ENCODE assay signal across 8 cellular contexts in genomic region chr10:4034907-4035581, GRCh38.
DNase-seq lines count a peak whose midpoint lies in the region; ATAC-seq and TF ChIP-seq lines count a peak whose summit lies in the region.

No MANE protein-coding gene starts in this region.

- CTCF ChIA-PET in WTC11 (lab: Charles Lee) = no interaction called here

- no peaks in the 10 kb centered on the region for H3K4me1 Mint-ChIP-seq in WTC11

- H3K27me3 ChIP-seq in parathyroid adenoma (ENCODE audit: control insufficient read depth, insufficient read depth, low read length) = no peaks in the 10 kb centered on the region

- DNase-seq in CD1c-positive myeloid dendritic cell (ENCODE audit: extremely low spot score) (peak; percentile 22), RPMI7951 (ENCODE audit: low read depth) (peak; percentile 70), fibroblast of gingiva (ENCODE audit: low read depth) (peak; percentile 25), DMS153 treated with DMSO at 0.1 percent for 48 hours (lab: John Stamatoyannopoulos, UW; ENCODE audit: unreplicated experiment) (no peak), SW 1271 (lab: John Stamatoyannopoulos, UW) (no peak), WTC11 (ENCODE audit: low spot score) (no peak)

- H3K4me3 ChIP-seq in parathyroid adenoma (ENCODE audit: low read depth, low read length) = no peak overlapping the region

- H3K9ac ChIP-seq in parathyroid adenoma = no peak overlapping the region

- H3K4me1 ChIP-seq in parathyroid adenoma = no peaks in the 10 kb centered on the region

- no peaks in the 10 kb centered on the region for H3K9me3 ChIP-seq in parathyroid adenoma (ENCODE audit: control insufficient read depth, low read length)

- no peak overlapping the region for H3K4me2 ChIP-seq in parathyroid adenoma (ENCODE audit: low read length)

- POLR2A ChIA-PET in WTC11 (lab: Charles Lee) = no interaction called here

- no peaks in the 10 kb centered on the region for H3K27me3 Mint-ChIP-seq in WTC11 (ENCODE audit: low read depth)

- H2AFZ ChIP-seq in parathyroid adenoma = peak overlapping the region; percentile 2

- H3K36me3 ChIP-seq in parathyroid adenoma (ENCODE audit: control insufficient read depth, insufficient read depth, low read length) = no peaks in the 10 kb centered on the region

- ATAC-seq in WTC11 (no peak), GM21528 (IDR thresholded peaks at IDR 0.05; ENCODE audit: low FRiP score, unreplicated experiment) (no peak)

- H3K27ac Mint-ChIP-seq in WTC11 = no peak overlapping the region

- H3K9me3 Mint-ChIP-seq in WTC11 = no peaks in the 10 kb centered on the region

- H3K4me3 Mint-ChIP-seq in WTC11 = no peak overlapping the region

- H3K36me3 Mint-ChIP-seq in WTC11 = no peaks in the 10 kb centered on the region

- TF ChIP-seq CTCF in parathyroid adenoma (IDR thresholded peaks at IDR 0.05) (no peak), WTC11 (IDR thresholded peaks at IDR 0.05) (no peak)

- H3K27ac ChIP-seq in parathyroid adenoma = no peak overlapping the region

- H3K79me2 ChIP-seq in parathyroid adenoma = no peaks in the 10 kb centered on the region

TF ChIP-seq in WTC11, 78 proteins besides CTCF, POLR2A, EP300 and RAD21:
- TF ChIP-seq AR (CRISPR knock-in tag; IDR thresholded peaks at IDR 0.05) = no peak
- no peak for TF ChIP-seq GTF2I (CRISPR knock-in tag; conservative IDR thresholded peaks at IDR 0.05)
- TF ChIP-seq MYBL2 (CRISPR knock-in tag; IDR thresholded peaks at IDR 0.05) = no peak
- TF ChIP-seq FOXP1 (CRISPR knock-in tag; IDR thresholded peaks at IDR 0.05; ENCODE audit: borderline replicate concordance) = no peak
- no peak for TF ChIP-seq E2F5 (CRISPR knock-in tag; IDR thresholded peaks at IDR 0.05)
- TF ChIP-seq MLX (CRISPR knock-in tag; IDR thresholded peaks at IDR 0.05) = no peak
- no peak for TF ChIP-seq NR2C2 (CRISPR knock-in tag; IDR thresholded peaks at IDR 0.05)
- TF ChIP-seq ETV6 (CRISPR knock-in tag; IDR thresholded peaks at IDR 0.05) = no peak
- no peak for TF ChIP-seq ATF6 (CRISPR knock-in tag; IDR thresholded peaks at IDR 0.05)
- no peak for TF ChIP-seq EMX1 (CRISPR knock-in tag; IDR thresholded peaks at IDR 0.05)
- TF ChIP-seq ZNF263 (CRISPR knock-in tag; IDR thresholded peaks at IDR 0.05; ENCODE audit: low read depth) = no peak
- TF ChIP-seq CREM (CRISPR knock-in tag; IDR thresholded peaks at IDR 0.05) = no peak
- TF ChIP-seq ZNF532 (CRISPR knock-in tag; IDR thresholded peaks at IDR 0.05; ENCODE audit: borderline replicate concordance) = no peak
- no peak for TF ChIP-seq RELA (CRISPR knock-in tag; IDR thresholded peaks at IDR 0.05; ENCODE audit: borderline replicate concordance)
- TF ChIP-seq ERG (CRISPR knock-in tag; IDR thresholded peaks at IDR 0.05) = no peak
- no peak for TF ChIP-seq HMGA2 (CRISPR knock-in tag; IDR thresholded peaks at IDR 0.05)
- no peak for TF ChIP-seq ATF1 (CRISPR knock-in tag; IDR thresholded peaks at IDR 0.05)
- TF ChIP-seq JAZF1 (CRISPR knock-in tag; IDR thresholded peaks at IDR 0.05) = no peak
- TF ChIP-seq CBFB (CRISPR knock-in tag; IDR thresholded peaks at IDR 0.05; ENCODE audit: low read depth) = no peak
TF ChIP-seq in WTC11: peak in this region for 0.

Comparison
In these comparisons a context has a peak if more than half of its experiments do, and no peak if none do; other contexts are left out.
1. DNase-seq: peak in CD1c-positive myeloid dendritic cell (single experiment), RPMI7951 (single experiment) and fibroblast of gingiva (single experiment); none in DMS153 treated with DMSO at 0.1 percent for 48 hours (single experiment), SW 1271 (0 of 2) and WTC11 (single experiment).